8 cellular contexts compared by ENCODE assay signal in genomic region chr6:31114540-31114876, GRCh38. TPM values are rescaled to one million over a fixed set of nuclear protein-coding genes. Genes with fewer than 3 reads are reported as not detected.
DNase-seq lines count a peak whose midpoint lies in the region; ATAC-seq and TF ChIP-seq lines count a peak whose summit lies in the region.

Gene PSORS1C1 (plus strand): TSS chr6:31114800. CDS start chr6:31129633, 14,833 bp downstream.

- H3K27me3 ChIP-seq in SK-N-SH (ENCODE audit: insufficient read depth), result no peaks in the 10 kb centered on the region; the same call in 1 of the 2 replicates
- H3K27me3 ChIP-seq in parathyroid adenoma (ENCODE audit: control insufficient read depth, insufficient read depth, low read length), result no peaks in the 10 kb centered on the region

- peak within 1 kb of the TSS; percentile 7 to 79 (median 72) for H3K27ac Mint-ChIP-seq in CD14-positive monocyte

- no peak for ATAC-seq in GM19035 (IDR thresholded peaks at IDR 0.05; ENCODE audit: unreplicated experiment)
- ATAC-seq in activated CD4-positive, CD25-positive, alpha-beta regulatory T cell treated with anti-CD3 and anti-CD28 coated beads, Interleukin-2, amount 50 U/mL, for 24 hours, result no peak
- no peak for ATAC-seq in HG03520 (IDR thresholded peaks at IDR 0.05; ENCODE audit: unreplicated experiment)

- H3K9me3 ChIP-seq in SK-N-SH (no peaks in the 10 kb centered on the region), parathyroid adenoma (ENCODE audit: control insufficient read depth, low read length) (no peaks in the 10 kb centered on the region)

- WGBS in SK-N-SH (ENCODE audit: low lambda C conversion rate), result 3% methylated on average over 3 of the region's 3 CpGs

- H3K79me2 ChIP-seq in SK-N-SH (ENCODE audit: insufficient read depth), result peaks cover 30% of the 10 kb centered on the region
- H3K79me2 ChIP-seq in parathyroid adenoma, result peaks cover 6% of the 10 kb centered on the region

- TF ChIP-seq CTCF in CD14-positive monocyte (IDR thresholded peaks at IDR 0.05) (no peak), SK-N-SH (IDR thresholded peaks at IDR 0.05) (no peak), parathyroid adenoma (IDR thresholded peaks at IDR 0.05) (no peak)

- no peaks in the 10 kb centered on the region for H4K20me1 ChIP-seq in SK-N-SH (ENCODE audit: insufficient read depth)

- TF ChIP-seq RAD21 in SK-N-SH (IDR thresholded peaks at IDR 0.05; ENCODE audit: low read length), result no peak

- POLR2A ChIA-PET in SK-N-SH (lab: Yijun Ruan, JAX), result no interaction called here

- H3K27ac ChIP-seq in SK-N-SH (ENCODE audit: low read depth in 2 of 2, low read length in 1 of 2), result peak within 1 kb of the TSS; percentile 67 to 86
- peak within 1 kb of the TSS; percentile 85 for H3K27ac ChIP-seq in parathyroid adenoma

- no peaks in the 10 kb centered on the region for H3K9me2 ChIP-seq in SK-N-SH

- H2AFZ ChIP-seq in SK-N-SH (ENCODE audit: low read depth) (peak within 1 kb of the TSS; percentile 58), parathyroid adenoma (peak within 1 kb of the TSS; percentile 78)

- peak in 1 of 2 experiments; percentile 60; a peak in 1 of 4 replicates for TF ChIP-seq EP300 in SK-N-SH (IDR thresholded peaks at IDR 0.05; ENCODE audit: borderline replicate concordance in 1 of 2, low read depth in 1 of 2, low read length in 1 of 2)

- H3K36me3 ChIP-seq in SK-N-SH (replicated peaks in 1 of 2; ENCODE audit: control insufficient read depth in 1 of 2, insufficient read depth in 2 of 2, low read length in 1 of 2) (no peaks in the 10 kb centered on the region), parathyroid adenoma (ENCODE audit: control insufficient read depth, insufficient read depth, low read length) (no peaks in the 10 kb centered on the region)

- H3K4me1 Mint-ChIP-seq in CD14-positive monocyte, result peaks cover 25% of the 10 kb centered on the region

- DNase-seq in CD14-positive monocyte (ENCODE audit: low spot score), result no peak
- DNase-seq in SK-N-SH, result no peak
- DNase-seq in globus pallidus (ENCODE audit: low spot score), result peak; percentile 46
- DNase-seq in NCI-H1417 treated with DMSO at 0.1 percent for 48 hours (lab: John Stamatoyannopoulos, UW), result no peak

- CTCF ChIA-PET in SK-N-SH (lab: Yijun Ruan, JAX), result interaction anchor here (1.7 to 4.8 kb wide), 2 partner anchors 12 to 13 kb away, joined by 4 to 20 read pairs; no protein-coding TSS in a partner anchor

- H3F3A ChIP-seq in SK-N-SH (replicated peaks; ENCODE audit: insufficient read depth), result peaks cover 5% of the 10 kb centered on the region

- peak within 1 kb of the TSS in 1 of 2 donors; percentile 1 for H3K4me3 Mint-ChIP-seq in CD14-positive monocyte

- peaks cover 0 to 2% (median 0%) of the 10 kb centered on the region in 7 donors for H3K9me3 Mint-ChIP-seq in CD14-positive monocyte

- H3K4me2 ChIP-seq in SK-N-SH (peak within 1 kb of the TSS; percentile 85), parathyroid adenoma (ENCODE audit: low read length) (peak within 1 kb of the TSS; percentile 37)

- intact Hi-C loops in CD14-positive monocyte (cut with micrococcal nuclease), result no loop called here

- H3K27me3 Mint-ChIP-seq in CD14-positive monocyte (ENCODE audit: low read depth in 3 of 3), result peaks cover 17 to 18% (median 18%) of the 10 kb centered on the region in 3 donors

- H3K9ac ChIP-seq in SK-N-SH, result peak within 1 kb of the TSS; percentile 69
- no peak within 1 kb of the TSS for H3K9ac ChIP-seq in parathyroid adenoma

- H3K4me3 ChIP-seq in SK-N-SH (ENCODE audit: low read depth in 2 of 2, low read length in 1 of 2), result peak within 1 kb of the TSS; percentile 37 to 56; a peak in 3 of 4 replicates
- H3K4me3 ChIP-seq in parathyroid adenoma (ENCODE audit: low read depth, low read length), result no peak within 1 kb of the TSS

- no peaks in the 10 kb centered on the region for H3K36me3 Mint-ChIP-seq in CD14-positive monocyte

- H3K4me1 ChIP-seq in SK-N-SH (ENCODE audit: control insufficient read depth in 1 of 2, insufficient read depth in 2 of 2, low read depth in 1 of 2, low read length in 1 of 2), result peaks cover 2 to 12% of the 10 kb centered on the region in 2 experiments; a peak in 3 of 4 replicates
- H3K4me1 ChIP-seq in parathyroid adenoma, result peaks cover 31% of the 10 kb centered on the region

TF ChIP-seq in SK-N-SH, 30 proteins besides CTCF, POLR2A, EP300 and RAD21 (continues in another document):
- TF ChIP-seq RXRA (IDR thresholded peaks at IDR 0.05; ENCODE audit: borderline replicate concordance, low read depth), result no peak; the same call in 1 of the 2 replicates
- TF ChIP-seq TAF1 (IDR thresholded peaks at IDR 0.05; ENCODE audit: borderline replicate concordance, low read depth, low read length), result 0 out of 2 replicates have a peak, but pooled peaks have one; percentile 26
- TF ChIP-seq CHD2 (IDR thresholded peaks at IDR 0.05; ENCODE audit: low read length, partially characterized antibody), result no peak
- no peak for TF ChIP-seq MEF2A (IDR thresholded peaks at IDR 0.05; ENCODE audit: borderline replicate concordance, low read depth)
- no peak for TF ChIP-seq SMC3 (IDR thresholded peaks at IDR 0.05; ENCODE audit: low read depth, low read length)
- TF ChIP-seq TEAD4 (IDR thresholded peaks at IDR 0.05; ENCODE audit: borderline replicate concordance, insufficient read depth), result 0 out of 2 replicates have a peak, but pooled peaks have one; percentile 73
- TF ChIP-seq SIN3A (IDR thresholded peaks at IDR 0.05; ENCODE audit: borderline replicate concordance, low read depth, low read length), result peak; percentile 85; the same call in 1 of the 2 replicates
- peak; percentile 87 for TF ChIP-seq NFIC (IDR thresholded peaks at IDR 0.05; ENCODE audit: borderline replicate concordance)
- no peak for TF ChIP-seq USF1 (IDR thresholded peaks at IDR 0.05; ENCODE audit: borderline replicate concordance, low read depth)
- TF ChIP-seq USF2 (IDR thresholded peaks at IDR 0.05; ENCODE audit: borderline replicate concordance, low read depth, low read length), result no peak
- no peak for TF ChIP-seq GATA2 (CRISPR knock-in tag; IDR thresholded peaks at IDR 0.05)
- TF ChIP-seq MXI1 (IDR thresholded peaks at IDR 0.05; ENCODE audit: low read depth, low read length), result no peak
- peak; percentile 76 for TF ChIP-seq POLR2AphosphoS5 (IDR thresholded peaks at IDR 0.05; ENCODE audit: low read depth, low read length)
- TF ChIP-seq TCF12 (IDR thresholded peaks at IDR 0.05), result peak; percentile 84
- 0 out of 2 replicates have a peak, but pooled peaks have one; percentile 22 for TF ChIP-seq REST (IDR thresholded peaks at IDR 0.05; ENCODE audit: low read depth, low read length)
- no peak for TF ChIP-seq IRF3 (IDR thresholded peaks at IDR 0.05; ENCODE audit: low read depth, low read length)
- no peak for TF ChIP-seq FOXM1 (IDR thresholded peaks at IDR 0.05; ENCODE audit: low read depth)
- no peak for TF ChIP-seq EZH2phosphoT487 (IDR thresholded peaks at IDR 0.05; ENCODE audit: borderline replicate concordance, low read depth)

RNA-seq across cellular contexts. Expression of gene PSORS1C1, which starts in this region (rescaled TPM):
- polyA plus RNA-seq in CD14-positive monocyte (not detected), SK-N-SH (2012; rRNA removed) (3.0 and 3.1 TPM in 2 replicates)
- 0.94 and 2.8 TPM in 2 replicates for polyA plus RNA-seq in SK-N-SH (2012; cell fraction: cytosol; rRNA removed)
- polyA plus RNA-seq in SK-N-SH (2012; cell fraction: nucleus; rRNA removed), result 10.7 and 14.9 TPM in 2 replicates
